ENCODE assay signal across 14 cellular contexts in the genomic region with DNA sequence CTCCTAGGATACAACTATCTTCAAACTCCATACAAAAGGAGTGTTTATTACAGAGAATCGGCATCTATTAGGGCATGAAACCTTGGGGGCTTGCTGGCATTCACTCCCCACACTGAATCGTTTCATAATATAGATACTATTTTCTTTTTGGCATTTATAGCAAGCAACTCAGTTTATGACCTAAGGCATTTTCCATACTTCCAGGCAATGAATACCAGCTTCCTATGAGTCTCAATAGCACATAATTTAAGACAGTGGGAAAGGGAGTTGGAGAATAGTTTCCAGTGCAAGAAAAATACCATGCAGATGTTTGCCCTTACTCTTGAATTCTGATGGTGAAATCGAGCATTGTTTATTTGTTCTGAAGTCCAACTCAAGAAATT.
DNase-seq lines count a peak whose midpoint lies in the region; ATAC-seq and TF ChIP-seq lines count a peak whose summit lies in the region.
"Had no signal": no experiment of that assay in that cellular context is flagged by ENCODE, and none has a peak within 500 bp of the region (broad histone marks: within the 10 kb centered on the region; RNA-seq: fewer than 3 reads in every experiment).

No MANE protein-coding gene starts in this region.

- no peak for TF ChIP-seq POLR2A in spleen (IDR thresholded peaks at IDR 0.05)

- peak overlapping the region; percentile 79 for H3K9ac ChIP-seq in adipocyte (ENCODE audit: low read length)

- intact Hi-C loops in sciatic nerve (cut with DNase I): no loop called here
- intact Hi-C loops in spleen (cut with DNase I; ENCODE audit: low total_unique reads): loop anchor here (10.0 kb wide), 1 partner anchor 95 kb away; no protein-coding TSS in a partner anchor

- peak; percentile 29 for DNase-seq in AG08395 (ENCODE audit: low spot score)
- peak; percentile 91 for DNase-seq in adipocyte (ENCODE audit: low read depth)
- DNase-seq in fibroblast of pulmonary artery (ENCODE audit: low read depth): peak; percentile 77
- no peak for DNase-seq in sciatic nerve (ENCODE audit: low spot score)
- no peak for DNase-seq in DMS114 treated with DMSO at 0.1 percent for 48 hours (lab: John Stamatoyannopoulos, UW; ENCODE audit: unreplicated experiment)
- no peak for DNase-seq in spleen
- DNase-seq: ACHN; activated naive CD4-positive, alpha-beta T cell treated with anti-CD3 and anti-CD28 coated beads, Interleukin-2, amount 10 ng/mL, durations not matched to agents 7 days and 5 days; DMS153; hypothalamus; MM.1S; NCI-H2171 treated with DMSO at 0.1 percent for 48 hours had no signal

- ATAC-seq in sciatic nerve: peak; percentile 11
- ATAC-seq in GM18867 (IDR thresholded peaks at IDR 0.05; ENCODE audit: unreplicated experiment): no peak
- no peak for ATAC-seq in GM19463 (IDR thresholded peaks at IDR 0.05; ENCODE audit: unreplicated experiment)

- H3K27ac ChIP-seq in spleen: peak overlapping the region in 4 of 8 donors; percentile 2 to 62 (median 40)

- H3K4me3 ChIP-seq in adipocyte (ENCODE audit: low read length) (peak overlapping the region; percentile 59), fibroblast of pulmonary artery (replicated peaks; ENCODE audit: low read depth, low read length) (no peak overlapping the region), spleen (no peak overlapping the region)

- H3K36me3 ChIP-seq in adipocyte (ENCODE audit: control insufficient read depth, insufficient read depth, low read length, severe bottlenecking): no peaks in the 10 kb centered on the region
- no peaks in the 10 kb centered on the region for H3K36me3 ChIP-seq in spleen

- WGBS in spleen, 5 donors: 69 to 86% (median 82%) methylated on average over 3 of the region's 3 CpGs

- H3K27me3 ChIP-seq in adipocyte (replicated peaks; ENCODE audit: control insufficient read depth, insufficient read depth, low read length): no peaks in the 10 kb centered on the region
- no peaks in the 10 kb centered on the region for H3K27me3 ChIP-seq in spleen (replicated peaks in 1 of 7)

- H3K4me1 ChIP-seq in adipocyte (ENCODE audit: control insufficient read depth, insufficient read depth, low read length): peaks cover 71% of the 10 kb centered on the region
- H3K4me1 ChIP-seq in spleen: peaks cover 0 to 3% (median 0%) of the 10 kb centered on the region in 6 donors

- TF ChIP-seq CTCF in fibroblast of pulmonary artery (IDR thresholded peaks at IDR 0.05; ENCODE audit: low read length, missing control alignments) (no peak), spleen (IDR thresholded peaks at IDR 0.05 in 8 of 11, conservative IDR thresholded peaks at IDR 0.05 in 3 of 11) (no peak)

- H3K9me3 ChIP-seq in adipocyte (ENCODE audit: control insufficient read depth, low read length): no peaks in the 10 kb centered on the region
- H3K9me3 ChIP-seq in spleen: no peaks in the 10 kb centered on the region

Comparison
In these comparisons a context has a peak if more than half of its experiments do, and no peak if none do; other contexts are left out.
1. DNase-seq: peak in AG08395 (single experiment), adipocyte (single experiment) and fibroblast of pulmonary artery (single experiment); none in sciatic nerve (single experiment), DMS114 treated with DMSO at 0.1 percent for 48 hours (single experiment) and spleen (single experiment).